ENCODE assay signal across 7 cellular contexts in the genomic region with DNA sequence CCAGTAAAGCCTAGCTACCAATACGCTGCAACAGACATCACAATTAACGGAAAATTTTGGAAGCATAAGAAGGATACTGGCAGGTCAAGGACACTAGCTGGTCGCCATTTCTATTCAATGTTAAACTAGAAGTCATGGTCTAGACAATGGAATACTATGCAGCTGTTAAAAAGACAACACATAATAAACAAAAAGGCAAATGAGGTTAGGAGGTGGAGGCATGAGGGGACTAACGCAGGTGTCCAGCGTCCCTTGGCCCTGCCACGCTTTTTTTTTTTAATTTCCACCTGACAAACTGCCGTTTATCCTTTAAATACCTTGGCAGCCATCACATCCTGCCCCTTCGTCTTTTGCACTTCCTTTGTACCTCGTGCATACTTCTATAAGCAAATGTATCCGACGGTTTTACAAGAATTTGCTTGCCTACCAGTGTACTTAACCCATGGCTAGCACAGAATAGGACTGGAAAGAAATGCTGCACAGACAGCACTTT. TPM values are rescaled to one million over a fixed set of nuclear protein-coding genes. Genes with fewer than 3 reads are reported as not detected.
DNase-seq lines count a peak whose midpoint lies in the region; ATAC-seq and TF ChIP-seq lines count a peak whose summit lies in the region.

No MANE protein-coding gene starts in this region.

- CTCF ChIA-PET in HEK293 (lab: Yijun Ruan, JAX): interaction anchor here (0.6 kb wide), 2 partner anchors 131 to 1368 kb away, joined by 4 to 8 read pairs; no protein-coding TSS in a partner anchor
- CTCF ChIA-PET in activated CD8-positive, alpha-beta T cell treated with anti-CD3 and anti-CD28 coated beads for 36 hours (lab: Charles Lee): interaction anchor here (0.5 kb wide), 1 partner anchor 377 kb away, joined by 3 read pairs; no protein-coding TSS in a partner anchor

- DNase-seq in activated CD8-positive, alpha-beta T cell treated with anti-CD3 and anti-CD28 coated beads for 36 hours: no peak
- no peak for DNase-seq in iPS DF 6.9 (ENCODE audit: low read depth, low spot score)
- no peak for DNase-seq in spleen
- DNase-seq in NCI-H2081 (lab: John Stamatoyannopoulos, UW): no peak

- H3K9me3 Mint-ChIP-seq in activated CD8-positive, alpha-beta T cell treated with anti-CD3 and anti-CD28 coated beads for 36 hours: no peaks in the 10 kb centered on the region

- peaks cover 41% of the 10 kb centered on the region for H3K27me3 Mint-ChIP-seq in activated CD8-positive, alpha-beta T cell treated with anti-CD3 and anti-CD28 coated beads for 36 hours

- H3K27ac ChIP-seq in HEK293 (ENCODE audit: extremely low read depth, low read depth, low read length): peak overlapping the region; percentile 45; the same call in 1 of the 2 replicates
- H3K27ac ChIP-seq in iPS DF 6.9 (ENCODE audit: low read length): no peak overlapping the region
- peak overlapping the region; percentile 44 to 95 (median 86) for H3K27ac ChIP-seq in spleen

- peak overlapping the region; percentile 67 for H3K4me3 ChIP-seq in HEK293 (ENCODE audit: low read depth, low read length)
- peak overlapping the region; percentile 63; the same call in 1 of the 2 replicates for H3K4me3 ChIP-seq in iPS DF 6.9 (ENCODE audit: low read length)
- peak overlapping the region; percentile 39 to 82 (median 58) for H3K4me3 ChIP-seq in spleen

- no CpG with 5 or more reads among the region's 11 CpGs for WGBS in iPS DF 6.9 (ENCODE audit: insufficient coverage, insufficient read length)
- 34 to 41% (median 37%) methylated on average over 11 of the region's 11 CpGs for WGBS in spleen, 5 donors

- peaks cover 8% of the 10 kb centered on the region for H3K4me1 Mint-ChIP-seq in activated CD8-positive, alpha-beta T cell treated with anti-CD3 and anti-CD28 coated beads for 36 hours (ENCODE audit: low read depth)

- H3K9me3 ChIP-seq in HEK293 (ENCODE audit: control insufficient read depth, insufficient read depth, low read depth, low read length) (no peaks in the 10 kb centered on the region), iPS DF 6.9 (ENCODE audit: control insufficient read depth, insufficient read depth, low read length) (no peaks in the 10 kb centered on the region), spleen (no peaks in the 10 kb centered on the region)

- ATAC-seq in activated CD8-positive, alpha-beta T cell treated with anti-CD3 and anti-CD28 coated beads for 36 hours: no peak
- ATAC-seq in GM21528 (IDR thresholded peaks at IDR 0.05; ENCODE audit: low FRiP score, unreplicated experiment) (no peak), HG02870 (IDR thresholded peaks at IDR 0.05; ENCODE audit: unreplicated experiment) (no peak)

- H3K36me3 ChIP-seq in HEK293 (ENCODE audit: control insufficient read depth in 2 of 2, insufficient read depth in 1 of 2, low read length in 2 of 2) (no peaks in the 10 kb centered on the region), iPS DF 6.9 (ENCODE audit: control insufficient read depth, insufficient read depth, low read length) (no peaks in the 10 kb centered on the region), spleen (no peaks in the 10 kb centered on the region)

- H3K27me3 ChIP-seq in iPS DF 6.9 (ENCODE audit: control insufficient read depth, insufficient read depth, low read length) (no peaks in the 10 kb centered on the region), spleen (replicated peaks in 1 of 7) (peaks cover 0 to 17% (median 4%) of the 10 kb centered on the region in 7 donors)

- no peaks in the 10 kb centered on the region for H3K4me1 ChIP-seq in HEK293 (ENCODE audit: control insufficient read depth, insufficient read depth, low read length)
- no peaks in the 10 kb centered on the region for H3K4me1 ChIP-seq in iPS DF 6.9 (ENCODE audit: control insufficient read depth, insufficient read depth, low read length)
- H3K4me1 ChIP-seq in spleen: peaks cover 5 to 51% (median 9%) of the 10 kb centered on the region in 6 donors

- TF ChIP-seq CTCF in HEK293 (tag by site-specific recombination; IDR thresholded peaks at IDR 0.05) (no peak), spleen (IDR thresholded peaks at IDR 0.05 in 8 of 11, conservative IDR thresholded peaks at IDR 0.05 in 3 of 11) (no peak)
- TF ChIP-seq CTCF in activated CD8-positive, alpha-beta T cell treated with anti-CD3 and anti-CD28 coated beads for 36 hours (IDR thresholded peaks at IDR 0.05): no peak

- peaks cover 4% of the 10 kb centered on the region for H3K36me3 Mint-ChIP-seq in activated CD8-positive, alpha-beta T cell treated with anti-CD3 and anti-CD28 coated beads for 36 hours (ENCODE audit: low read depth)

- H3K27ac Mint-ChIP-seq in activated CD8-positive, alpha-beta T cell treated with anti-CD3 and anti-CD28 coated beads for 36 hours: peak overlapping the region; percentile 46

- H3K4me3 Mint-ChIP-seq in activated CD8-positive, alpha-beta T cell treated with anti-CD3 and anti-CD28 coated beads for 36 hours: peak overlapping the region; percentile 84

- TF ChIP-seq POLR2A in spleen (IDR thresholded peaks at IDR 0.05): no peak

- POLR2A ChIA-PET in HEK293 (lab: Yijun Ruan, JAX): no interaction called here
- POLR2A ChIA-PET in activated CD8-positive, alpha-beta T cell treated with anti-CD3 and anti-CD28 coated beads for 36 hours (lab: Charles Lee): no interaction called here

- intact Hi-C loops in activated CD8-positive, alpha-beta T cell treated with anti-CD3 and anti-CD28 coated beads for 36 hours (cut with micrococcal nuclease): no loop called here
- intact Hi-C loops in spleen (cut with DNase I; ENCODE audit: low total_unique reads): no loop called here

TF ChIP-seq in HEK293, 187 proteins besides CTCF, POLR2A, EP300 and RAD21:
- 0 out of 2 replicates have a peak, but pooled peaks have one; percentile 18 for TF ChIP-seq KLF9 (tag by site-specific recombination; IDR thresholded peaks at IDR 0.05; ENCODE audit: low read depth)
- peak; percentile 86; the same call in 1 of the 2 replicates for TF ChIP-seq ZNF580 (tag by site-specific recombination; IDR thresholded peaks at IDR 0.05)
- 0 out of 2 replicates have a peak, but pooled peaks have one; percentile 2 for TF ChIP-seq ZNF501 (tag by site-specific recombination; IDR thresholded peaks at IDR 0.05)
- TF ChIP-seq SETDB1 (IDR thresholded peaks at IDR 0.05; ENCODE audit: insufficient read length, low read length): peak; percentile 83
- TF ChIP-seq REST (tag by site-specific recombination; IDR thresholded peaks at IDR 0.05): 0 out of 2 replicates have a peak, but pooled peaks have one; percentile 11
- TF ChIP-seq, protein P1, sequence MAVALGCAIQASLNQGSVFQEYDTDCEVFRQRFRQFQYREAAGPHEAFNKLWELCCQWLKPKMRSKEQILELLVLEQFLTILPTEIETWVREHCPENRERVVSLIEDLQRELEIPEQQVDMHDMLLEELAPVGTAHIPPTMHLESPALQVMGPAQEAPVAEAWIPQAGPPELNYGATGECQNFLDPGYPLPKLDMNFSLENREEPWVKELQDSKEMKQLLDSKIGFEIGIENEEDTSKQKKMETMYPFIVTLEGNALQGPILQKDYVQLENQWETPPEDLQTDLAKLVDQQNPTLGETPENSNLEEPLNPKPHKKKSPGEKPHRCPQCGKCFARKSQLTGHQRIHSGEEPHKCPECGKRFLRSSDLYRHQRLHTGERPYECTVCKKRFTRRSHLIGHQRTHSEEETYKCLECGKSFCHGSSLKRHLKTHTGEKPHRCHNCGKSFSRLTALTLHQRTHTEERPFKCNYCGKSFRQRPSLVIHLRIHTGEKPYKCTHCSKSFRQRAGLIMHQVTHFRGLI (tag by site-specific recombination; IDR thresholded peaks at IDR 0.05): 0 out of 2 replicates have a peak, but pooled peaks have one; percentile 40
- 0 out of 2 replicates have a peak, but pooled peaks have one; percentile 16 for TF ChIP-seq ZNF777 (tag by site-specific recombination; IDR thresholded peaks at IDR 0.05; ENCODE audit: borderline replicate concordance)
- TF ChIP-seq SCRT1 (tag by site-specific recombination; IDR thresholded peaks at IDR 0.05; ENCODE audit: borderline replicate concordance): no peak
- no peak for TF ChIP-seq ZNF664 (tag by site-specific recombination; IDR thresholded peaks at IDR 0.05)
- 0 out of 2 replicates have a peak, but pooled peaks have one; percentile 48 for TF ChIP-seq ZXDB (tag by site-specific recombination; IDR thresholded peaks at IDR 0.05)
- TF ChIP-seq ZNF544 (tag by site-specific recombination; IDR thresholded peaks at IDR 0.05): no peak
- TF ChIP-seq ZNF146 (tag by site-specific recombination; IDR thresholded peaks at IDR 0.05): peak; percentile 99
TF ChIP-seq in HEK293: peak in this region for 9.

RNA-seq across cellular contexts. Expression of gene SLC22A15, which starts 0.7 kb away (rescaled TPM):
- under 1 TPM; 0.07 to 0.25 TPM for total RNA-seq in activated CD8-positive, alpha-beta T cell treated with anti-CD3 and anti-CD28 coated beads for 36 hours
- 10 to 100 TPM in 6 of 7 donors, 1 to 10 TPM in 1; 8.3 to 24.8 (median 12.9) TPM for total RNA-seq in spleen
- 1 to 10 TPM; 1.2 to 2.6 (median 2.3) TPM for polyA plus RNA-seq in spleen

Comparison
In these comparisons a context has a peak if more than half of its experiments do, and no peak if none do; other contexts are left out.
1. RNA of gene SLC22A15, which starts 0.7 kb away (total RNA-seq): 8.3 to 24.8 TPM in spleen; 0.07 to 0.25 TPM in activated CD8-positive, alpha-beta T cell treated with anti-CD3 and anti-CD28 coated beads for 36 hours; every median in the first group is over 4 times any median in the second.
2. Peak in every context shown above with its lines, with median percentiles within 50 percentile points of each other: H3K4me3 ChIP-seq.